Comparison of ENCODE assay signal across 1 cellular context in the genomic region with DNA sequence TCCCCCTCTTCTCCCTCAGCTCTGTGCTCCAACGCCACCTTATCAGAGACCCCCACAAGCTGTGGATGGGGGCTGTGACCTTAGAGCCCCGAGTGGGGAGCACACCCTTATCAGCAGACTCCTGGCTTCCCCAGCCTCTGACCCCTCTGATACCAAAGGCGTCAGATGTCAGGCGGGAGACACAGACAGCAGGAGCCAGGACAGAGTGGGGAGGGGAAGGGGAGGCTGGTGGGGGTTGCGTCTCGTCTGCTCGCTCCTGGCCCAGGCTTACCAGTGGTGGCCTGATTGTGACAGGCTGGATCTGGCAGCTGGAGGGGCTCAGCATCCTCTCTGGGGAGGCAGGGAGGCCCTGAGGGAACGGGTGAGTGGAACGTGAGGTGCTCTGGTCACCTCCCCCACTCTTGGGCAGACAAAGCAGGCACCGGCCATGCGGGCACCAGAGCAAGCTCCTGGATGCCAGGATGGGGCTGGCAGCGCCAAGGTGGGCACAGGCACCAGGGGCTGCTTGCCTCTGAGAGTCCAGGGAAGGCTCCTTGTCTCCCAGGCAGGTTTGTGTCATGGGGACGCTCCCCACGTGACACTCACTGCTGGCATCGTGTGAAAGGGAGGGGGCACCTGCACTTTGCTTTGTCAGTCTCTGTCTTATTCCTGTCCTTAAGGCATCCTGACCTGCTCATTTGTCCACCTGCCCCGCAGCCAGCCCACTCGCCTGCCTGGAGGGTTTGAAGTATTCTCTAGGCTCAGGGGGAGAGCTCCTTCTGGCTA.
TF ChIP-seq lines count a peak whose summit lies in the region.

No MANE protein-coding gene starts in this region.

TF ChIP-seq in HepG2, 621 proteins besides CTCF, POLR2A, EP300 and RAD21:
- peak; percentile 54; the same call in 1 of the 2 replicates for TF ChIP-seq CENPT (CRISPR knock-in tag; IDR thresholded peaks at IDR 0.05; ENCODE audit: low read depth)
- TF ChIP-seq, protein P1, sequence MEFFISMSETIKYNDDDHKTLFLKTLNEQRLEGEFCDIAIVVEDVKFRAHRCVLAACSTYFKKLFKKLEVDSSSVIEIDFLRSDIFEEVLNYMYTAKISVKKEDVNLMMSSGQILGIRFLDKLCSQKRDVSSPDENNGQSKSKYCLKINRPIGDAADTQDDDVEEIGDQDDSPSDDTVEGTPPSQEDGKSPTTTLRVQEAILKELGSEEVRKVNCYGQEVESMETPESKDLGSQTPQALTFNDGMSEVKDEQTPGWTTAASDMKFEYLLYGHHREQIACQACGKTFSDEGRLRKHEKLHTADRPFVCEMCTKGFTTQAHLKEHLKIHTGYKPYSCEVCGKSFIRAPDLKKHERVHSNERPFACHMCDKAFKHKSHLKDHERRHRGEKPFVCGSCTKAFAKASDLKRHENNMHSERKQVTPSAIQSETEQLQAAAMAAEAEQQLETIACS (CRISPR knock-in tag; IDR thresholded peaks at IDR 0.05), result no peak
- TF ChIP-seq, protein P2, sequence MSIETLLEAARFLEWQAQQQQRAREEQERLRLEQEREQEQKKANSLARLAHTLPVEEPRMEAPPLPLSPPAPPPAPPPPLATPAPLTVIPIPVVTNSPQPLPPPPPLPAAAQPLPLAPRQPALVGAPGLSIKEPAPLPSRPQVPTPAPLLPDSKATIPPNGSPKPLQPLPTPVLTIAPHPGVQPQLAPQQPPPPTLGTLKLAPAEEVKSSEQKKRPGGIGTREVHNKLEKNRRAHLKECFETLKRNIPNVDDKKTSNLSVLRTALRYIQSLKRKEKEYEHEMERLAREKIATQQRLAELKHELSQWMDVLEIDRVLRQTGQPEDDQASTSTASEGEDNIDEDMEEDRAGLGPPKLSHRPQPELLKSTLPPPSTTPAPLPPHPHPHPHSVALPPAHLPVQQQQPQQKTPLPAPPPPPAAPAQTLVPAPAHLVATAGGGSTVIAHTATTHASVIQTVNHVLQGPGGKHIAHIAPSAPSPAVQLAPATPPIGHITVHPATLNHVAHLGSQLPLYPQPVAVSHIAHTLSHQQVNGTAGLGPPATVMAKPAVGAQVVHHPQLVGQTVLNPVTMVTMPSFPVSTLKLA (IDR thresholded peaks at IDR 0.05), result peak; percentile 75
